In genomic region chr12:124093297-124093696, GRCh38 we compare ENCODE assay signal across 2 cellular contexts.
TF ChIP-seq lines count a peak whose summit lies in the region.

No MANE protein-coding gene starts in this region.

TF ChIP-seq in HepG2, 621 proteins besides CTCF, POLR2A, EP300 and RAD21:
- no peak for TF ChIP-seq SIN3B (IDR thresholded peaks at IDR 0.05; ENCODE audit: low read length)
- TF ChIP-seq FOXM1 (CRISPR knock-in tag; IDR thresholded peaks at IDR 0.05) = no peak
- TF ChIP-seq ZNF703 (CRISPR knock-in tag; IDR thresholded peaks at IDR 0.05; ENCODE audit: borderline replicate concordance) = no peak
- 0 out of 2 replicates have a peak, but pooled peaks have one; percentile 22 for TF ChIP-seq FOXP1 (IDR thresholded peaks at IDR 0.05)
- no peak for TF ChIP-seq FOXP1 (CRISPR knock-in tag; IDR thresholded peaks at IDR 0.05)
- TF ChIP-seq ZNF331 (CRISPR knock-in tag; IDR thresholded peaks at IDR 0.05) = no peak
- TF ChIP-seq PRMT3 (CRISPR knock-in tag; IDR thresholded peaks at IDR 0.05; ENCODE audit: borderline replicate concordance, low read depth) = no peak
- TF ChIP-seq KLF11 (CRISPR knock-in tag; IDR thresholded peaks at IDR 0.05) = no peak
- no peak for TF ChIP-seq ZBTB33 (CRISPR knock-in tag; IDR thresholded peaks at IDR 0.05)
- peak; percentile 96 for TF ChIP-seq CREB1 (IDR thresholded peaks at IDR 0.05)
- no peak for TF ChIP-seq CREB1 (CRISPR knock-in tag; IDR thresholded peaks at IDR 0.05)
- peak; percentile 37; the same call in 1 of the 2 replicates for TF ChIP-seq FOXA1 (IDR thresholded peaks at IDR 0.05)
- TF ChIP-seq FOXA1 (CRISPR knock-in tag; IDR thresholded peaks at IDR 0.05) = no peak
- TF ChIP-seq ZNF605 (CRISPR knock-in tag; IDR thresholded peaks at IDR 0.05) = no peak
- TF ChIP-seq HNF1B (CRISPR knock-in tag; IDR thresholded peaks at IDR 0.05) = no peak
- no peak for TF ChIP-seq ZNF552 (CRISPR knock-in tag; IDR thresholded peaks at IDR 0.05; ENCODE audit: borderline replicate concordance)
- TF ChIP-seq SKIL (CRISPR knock-in tag; IDR thresholded peaks at IDR 0.05; ENCODE audit: borderline replicate concordance) = no peak
- TF ChIP-seq ETS1 (CRISPR knock-in tag; IDR thresholded peaks at IDR 0.05) = no peak
- TF ChIP-seq NFYB (CRISPR knock-in tag; IDR thresholded peaks at IDR 0.05) = no peak
- TF ChIP-seq ZNF282 (IDR thresholded peaks at IDR 0.05; ENCODE audit: partially characterized antibody) = peak; percentile 28
- no peak for TF ChIP-seq ATAD3A (CRISPR knock-in tag; IDR thresholded peaks at IDR 0.05)
- no peak for TF ChIP-seq ZBTB34 (CRISPR knock-in tag; IDR thresholded peaks at IDR 0.05)
- no peak for TF ChIP-seq ETV6 (CRISPR knock-in tag; conservative IDR thresholded peaks at IDR 0.05)
- no peak for TF ChIP-seq ZFX (CRISPR knock-in tag; IDR thresholded peaks at IDR 0.05; ENCODE audit: low read depth)
- no peak for TF ChIP-seq TP53 (CRISPR knock-in tag; conservative IDR thresholded peaks at IDR 0.05)
- no peak for TF ChIP-seq RORA (CRISPR knock-in tag; IDR thresholded peaks at IDR 0.05)
- TF ChIP-seq JUNB (CRISPR knock-in tag; IDR thresholded peaks at IDR 0.05; ENCODE audit: borderline replicate concordance) = no peak
- no peak for TF ChIP-seq NKX3-1 (CRISPR knock-in tag; IDR thresholded peaks at IDR 0.05)
- TF ChIP-seq ZNF251 (CRISPR knock-in tag; IDR thresholded peaks at IDR 0.05) = no peak
- no peak for TF ChIP-seq RAD51 (IDR thresholded peaks at IDR 0.05; ENCODE audit: borderline replicate concordance)
- no peak for TF ChIP-seq CHCHD3 (CRISPR knock-in tag; IDR thresholded peaks at IDR 0.05)

TF ChIP-seq in GM12878, 131 proteins besides CTCF, POLR2A, EP300 and RAD21:
- no peak for TF ChIP-seq ASH2L (IDR thresholded peaks at IDR 0.05; ENCODE audit: borderline replicate concordance, low read depth)
- TF ChIP-seq JUNB (IDR thresholded peaks at IDR 0.05) = no peak
- no peak for TF ChIP-seq MYC (IDR thresholded peaks at IDR 0.05; ENCODE audit: insufficient read depth, insufficient read length, insufficient replicate concordance, low read length, severe bottlenecking)
- TF ChIP-seq IRF4 (IDR thresholded peaks at IDR 0.05; ENCODE audit: low read depth, low read length) = no peak
- TF ChIP-seq MYB (IDR thresholded peaks at IDR 0.05; ENCODE audit: borderline replicate concordance, low read depth, low read length) = no peak
- no peak for TF ChIP-seq ZNF207 (IDR thresholded peaks at IDR 0.05; ENCODE audit: borderline replicate concordance)
- TF ChIP-seq STAT1 (conservative IDR thresholded peaks at IDR 0.05) = no peak
- TF ChIP-seq ZBTB40 (IDR thresholded peaks at IDR 0.05; ENCODE audit: borderline replicate concordance) = no peak
- no peak for TF ChIP-seq KDM1A (IDR thresholded peaks at IDR 0.05; ENCODE audit: borderline replicate concordance)
- no peak for TF ChIP-seq ZNF687 (IDR thresholded peaks at IDR 0.05)
- no peak for TF ChIP-seq NBN (IDR thresholded peaks at IDR 0.05)
- no peak for TF ChIP-seq EED (IDR thresholded peaks at IDR 0.05; ENCODE audit: low read depth)
- no peak for TF ChIP-seq BMI1 (IDR thresholded peaks at IDR 0.05; ENCODE audit: borderline replicate concordance)
- TF ChIP-seq BHLHE40 (IDR thresholded peaks at IDR 0.05; ENCODE audit: borderline replicate concordance in 1 of 2, low read depth in 2 of 2, low read length in 1 of 2) = no peak
- no peak for TF ChIP-seq HCFC1 (IDR thresholded peaks at IDR 0.05; ENCODE audit: low read length)
- no peak for TF ChIP-seq SMARCA5 (IDR thresholded peaks at IDR 0.05)
- no peak for TF ChIP-seq DPF2 (IDR thresholded peaks at IDR 0.05)
